In the genomic region with DNA sequence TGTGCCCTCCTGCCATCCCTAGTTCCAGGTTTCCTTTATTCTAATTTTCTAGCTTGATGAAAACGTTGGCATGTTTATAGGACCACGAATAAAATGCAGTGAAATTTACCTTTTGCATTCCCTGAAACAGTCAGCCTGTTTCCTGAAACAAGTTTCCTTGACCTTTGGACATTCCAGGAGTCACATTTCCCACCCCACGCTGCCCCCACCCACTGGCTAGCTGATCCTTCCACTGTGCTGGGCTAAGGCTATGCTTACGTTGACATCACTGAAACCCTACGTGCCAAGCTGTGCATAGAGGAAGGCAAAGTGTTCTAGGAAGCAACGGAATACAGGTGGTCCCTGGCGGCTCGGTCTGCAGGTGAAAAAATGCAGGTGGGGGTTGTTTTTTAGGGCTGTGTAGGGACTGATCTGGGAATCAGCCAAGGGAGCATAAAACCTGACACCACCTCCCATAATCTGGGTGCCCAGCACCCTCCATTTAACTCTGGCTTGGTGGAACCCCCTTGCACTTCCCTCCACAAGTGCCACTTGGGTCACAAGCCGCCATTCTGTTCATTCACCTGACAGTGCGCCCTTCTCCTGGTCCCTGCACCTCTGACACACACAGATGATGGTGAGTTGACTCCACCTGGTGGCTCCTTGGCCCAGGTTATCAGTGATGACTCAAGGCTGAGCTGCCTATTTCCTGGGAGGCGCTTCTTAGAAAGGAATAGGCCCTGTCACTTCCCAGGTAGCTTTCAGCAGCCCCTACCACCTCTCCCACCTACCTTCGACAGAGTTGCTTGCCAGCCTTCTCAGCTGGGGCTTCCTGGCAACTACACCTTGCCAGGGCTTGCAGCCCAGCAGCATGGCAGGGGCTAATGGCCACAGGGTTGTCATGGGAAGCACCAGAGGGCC, we compare ENCODE assay signal across 9 cellular contexts.
DNase-seq lines count a peak whose midpoint lies in the region; ATAC-seq and TF ChIP-seq lines count a peak whose summit lies in the region.
"Had no signal": no experiment of that assay in that cellular context is flagged by ENCODE, and none has a peak within 500 bp of the region (broad histone marks: within the 10 kb centered on the region; RNA-seq: fewer than 3 reads in every experiment).

No MANE protein-coding gene starts in this region.

- intact Hi-C loops in MCF 10A (cut with micrococcal nuclease) (loop anchor here (1.0 to 5.0 kb wide), 5 partner anchors 97 to 361 kb away; no protein-coding TSS in a partner anchor), breast epithelium (cut with DNase I; ENCODE audit: low total_unique reads) (no loop called here), left colon (cut with DNase I, micrococcal nuclease) (no loop called here)

- TF ChIP-seq CTCF in MCF 10A (IDR thresholded peaks at IDR 0.05; ENCODE audit: unreplicated experiment) (peak; percentile 69), breast epithelium (IDR thresholded peaks at IDR 0.05) (no peak), WERI-Rb-1 (IDR thresholded peaks at IDR 0.05; ENCODE audit: low read depth, low read length) (peak; percentile 71)

- no peaks in the 10 kb centered on the region for H3K36me3 Mint-ChIP-seq in MCF 10A (ENCODE audit: insufficient read depth, unreplicated experiment)

- H3K27me3 ChIP-seq in breast epithelium (no peaks in the 10 kb centered on the region), WERI-Rb-1 (ENCODE audit: insufficient read depth, low read depth, severe bottlenecking) (no peaks in the 10 kb centered on the region)
- H3K27me3 ChIP-seq: ascending aorta had no signal

- H3K27ac ChIP-seq in breast epithelium (no peak overlapping the region), WERI-Rb-1 (no peak overlapping the region)
- H3K27ac ChIP-seq: ascending aorta had no signal

- H3K4me1 Mint-ChIP-seq in MCF 10A (ENCODE audit: insufficient read depth, unreplicated experiment) = peaks cover 12% of the 10 kb centered on the region

- H3K27me3 Mint-ChIP-seq in MCF 10A (ENCODE audit: insufficient read depth, unreplicated experiment) = no peaks in the 10 kb centered on the region

- no peaks in the 10 kb centered on the region for H3K9me3 ChIP-seq in breast epithelium
- no peaks in the 10 kb centered on the region for H3K9me3 ChIP-seq in WERI-Rb-1 (ENCODE audit: severe bottlenecking)
- H3K9me3 ChIP-seq: ascending aorta had no signal

- POLR2A ChIA-PET in MCF 10A (lab: Yijun Ruan, JAX) = interaction anchor here (0.6 to 2.3 kb wide), 7 partner anchors 133 to 170 kb away, joined by 3 to 15 read pairs (median 4); partner anchors contain the start of gene SIAH1

- DNase-seq in MCF 10A (ENCODE audit: unreplicated experiment) = peak; percentile 84
- DNase-seq in breast epithelium (ENCODE audit: low spot score in 2 of 2) = no peak
- DNase-seq in WERI-Rb-1 = peak; percentile 73
- DNase-seq in left colon = peak; percentile 76 to 80
- no peak for DNase-seq in dedifferentiated amniotic fluid mesenchymal stem cell (ENCODE audit: extremely low spot score)

- no peak overlapping the region for H3K4me3 Mint-ChIP-seq in MCF 10A (ENCODE audit: unreplicated experiment)

- H3K36me3 ChIP-seq in breast epithelium (no peaks in the 10 kb centered on the region), WERI-Rb-1 (no peaks in the 10 kb centered on the region)
- H3K36me3 ChIP-seq: ascending aorta had no signal

- H3K4me1 ChIP-seq in breast epithelium = no peaks in the 10 kb centered on the region
- H3K4me1 ChIP-seq: ascending aorta had no signal

- TF ChIP-seq POLR2A in breast epithelium (IDR thresholded peaks at IDR 0.05) = no peak

- H3K4me3 ChIP-seq in breast epithelium = no peak overlapping the region
- no peak overlapping the region for H3K4me3 ChIP-seq in WERI-Rb-1 (ENCODE audit: low read depth, low read length)
- H3K4me3 ChIP-seq: ascending aorta had no signal

- peak; percentile 72 for ATAC-seq in HG03432 (IDR thresholded peaks at IDR 0.05; ENCODE audit: unreplicated experiment)
- ATAC-seq in left colon = peak; percentile 95
- ATAC-seq in GM21367 (IDR thresholded peaks at IDR 0.05; ENCODE audit: unreplicated experiment) = no peak
- no peak for ATAC-seq in HG02571 (IDR thresholded peaks at IDR 0.05; ENCODE audit: unreplicated experiment)

- H3K9me3 Mint-ChIP-seq in MCF 10A (ENCODE audit: unreplicated experiment) = no peaks in the 10 kb centered on the region

- no TSS peak for BruUV-seq in MCF 10A (replicated peaks; lab: Mats Ljungman, UMichigan)

- H3K27ac Mint-ChIP-seq in MCF 10A (ENCODE audit: low read depth, unreplicated experiment) = no peak overlapping the region

- CTCF ChIA-PET in MCF 10A (lab: Yijun Ruan, JAX) = interaction anchor here (0.5 to 8.6 kb wide), 59 partner anchors 8 to 668 kb away, joined by 3 to 169 read pairs (median 5); partner anchors contain the start of genes ABCC11 and N4BP1

Comparison
In these comparisons a context has a peak if more than half of its experiments do, and no peak if none do; other contexts are left out.
1. DNase-seq: peak in MCF 10A (single experiment), WERI-Rb-1 (single experiment) and left colon (2 of 2); none in breast epithelium (0 of 2) and dedifferentiated amniotic fluid mesenchymal stem cell (single experiment).
2. CTCF ChIP-seq: peak in MCF 10A (single experiment) and WERI-Rb-1 (single experiment); none in breast epithelium (0 of 3).
3. ATAC-seq: peak in HG03432 (single experiment) and left colon (single experiment); none in GM21367 (single experiment) and HG02571 (single experiment).